Comparison of ENCODE assay signal across 1 cellular context in the genomic region with DNA sequence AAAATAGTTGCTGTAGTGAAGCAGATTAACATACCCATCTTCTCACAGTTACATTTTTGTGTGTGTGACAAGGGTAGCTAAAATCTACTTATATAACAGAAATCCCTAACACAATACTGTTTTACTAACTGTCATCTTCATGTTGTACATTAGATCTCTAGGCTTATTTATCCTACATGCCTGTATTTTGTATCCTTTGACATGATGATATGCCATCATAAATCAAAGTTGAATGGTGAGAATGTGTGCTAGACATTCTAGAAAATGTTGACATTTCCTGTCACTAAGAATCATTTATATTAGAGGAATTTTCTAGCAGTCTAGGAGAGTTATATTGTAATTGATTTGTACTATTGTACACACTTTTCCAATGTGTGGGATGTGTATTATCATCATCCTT.
TF ChIP-seq lines count a peak whose summit lies in the region.

No MANE protein-coding gene starts in this region.

TF ChIP-seq in GM12878, 131 proteins besides CTCF, POLR2A, EP300 and RAD21 (continued from another document):
- TF ChIP-seq, protein P1, sequence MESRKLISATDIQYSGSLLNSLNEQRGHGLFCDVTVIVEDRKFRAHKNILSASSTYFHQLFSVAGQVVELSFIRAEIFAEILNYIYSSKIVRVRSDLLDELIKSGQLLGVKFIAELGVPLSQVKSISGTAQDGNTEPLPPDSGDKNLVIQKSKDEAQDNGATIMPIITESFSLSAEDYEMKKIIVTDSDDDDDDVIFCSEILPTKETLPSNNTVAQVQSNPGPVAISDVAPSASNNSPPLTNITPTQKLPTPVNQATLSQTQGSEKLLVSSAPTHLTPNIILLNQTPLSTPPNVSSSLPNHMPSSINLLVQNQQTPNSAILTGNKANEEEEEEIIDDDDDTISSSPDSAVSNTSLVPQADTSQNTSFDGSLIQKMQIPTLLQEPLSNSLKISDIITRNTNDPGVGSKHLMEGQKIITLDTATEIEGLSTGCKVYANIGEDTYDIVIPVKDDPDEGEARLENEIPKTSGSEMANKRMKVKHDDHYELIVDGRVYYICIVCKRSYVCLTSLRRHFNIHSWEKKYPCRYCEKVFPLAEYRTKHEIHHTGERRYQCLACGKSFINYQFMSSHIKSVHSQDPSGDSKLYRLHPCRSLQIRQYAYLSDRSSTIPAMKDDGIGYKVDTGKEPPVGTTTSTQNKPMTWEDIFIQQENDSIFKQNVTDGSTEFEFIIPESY (IDR thresholded peaks at IDR 0.05) = no peak
